Comparison of ENCODE assay signal across 31 cellular contexts in the genomic region with DNA sequence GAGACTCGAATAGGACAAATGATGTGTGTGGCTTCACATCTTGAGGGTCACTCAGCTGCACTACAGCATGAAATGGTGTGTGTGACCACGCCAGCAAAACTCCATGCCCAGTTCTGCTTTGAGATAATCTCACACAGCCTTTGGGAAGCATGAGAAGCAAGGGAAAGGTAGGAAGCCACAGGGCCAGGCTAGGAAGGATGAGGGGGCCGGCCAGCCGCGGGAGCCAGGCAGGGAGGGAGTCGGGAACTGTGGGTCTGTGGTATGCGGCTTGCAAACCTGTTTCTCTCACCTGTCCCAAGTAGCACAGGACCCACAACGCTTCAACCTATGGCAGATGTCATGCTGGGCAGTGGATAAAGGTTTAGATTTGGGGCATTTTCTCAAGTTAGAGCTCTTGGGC.
"Had no signal": no experiment of that assay in that cellular context is flagged by ENCODE, and none has a peak within 500 bp of the region (broad histone marks: within the 10 kb centered on the region; RNA-seq: fewer than 3 reads in every experiment).

No MANE protein-coding gene starts in this region.

- H3K36me3 Mint-ChIP-seq: activated naive CD8-positive, alpha-beta T cell had no signal

- H3K9me3 ChIP-seq: esophagus squamous epithelium, gastroesophageal sphincter had no signal

- H3K4me3 ChIP-seq: coronary artery, esophagus squamous epithelium, gastroesophageal sphincter had no signal

- H3K4me1 Mint-ChIP-seq: activated CD4-positive, alpha-beta T cell treated with anti-CD3 and anti-CD28 coated beads for 36 hours; activated T-helper 17 cell treated with anti-CD3 and anti-CD28 coated beads, Interleukin-2, amount 50 U/mL, for 72 hours; central memory CD8-positive, alpha-beta T cell had no signal

- ATAC-seq: activated CD4-positive, alpha-beta T cell treated with anti-CD3 and anti-CD28 coated beads for 36 hours; activated CD8-positive, alpha-beta T cell treated with anti-CD3 and anti-CD28 coated beads for 36 hours; activated T-cell treated with anti-CD3 and anti-CD28 coated beads, Interleukin-2, amount 50 U/mL, for 4 hours; activated T-helper 17 cell treated with anti-CD3 and anti-CD28 coated beads, Interleukin-2, amount 50 U/mL, for 72 hours; effector memory CD8-positive, alpha-beta T cell; gastroesophageal sphincter; T-helper 17 cell had no signal

- H3K27me3 ChIP-seq: brain microvascular endothelial cell, esophagus squamous epithelium had no signal

- H3K36me3 ChIP-seq: brain microvascular endothelial cell, esophagus squamous epithelium, gastroesophageal sphincter, WERI-Rb-1 had no signal

- H3K9me3 Mint-ChIP-seq: activated CD8-positive, alpha-beta T cell treated with anti-CD3 and anti-CD28 coated beads for 36 hours; activated T-cell treated with anti-CD3 and anti-CD28 coated beads, Interleukin-2, amount 50 U/mL, for 4 hours; activated T-helper 17 cell treated with anti-CD3 and anti-CD28 coated beads, Interleukin-2, amount 50 U/mL, for 72 hours; central memory CD8-positive, alpha-beta T cell; dendritic cell treated with granulocyte-macrophage colony-stimulating factor and Interleukin-4, amounts not matched to agents 40 ng/mL and 50 ng/mL, for 4 days; effector memory CD8-positive, alpha-beta T cell; T-helper 2 cell treated with Interferon-gamma antibody and Interleukin-4, amounts not matched to agents 5 μg/mL and 100 μg/mL, for 36 hours had no signal

- H3K4me3 Mint-ChIP-seq: activated CD4-positive, alpha-beta T cell treated with anti-CD3 and anti-CD28 coated beads for 36 hours; activated CD8-positive, alpha-beta T cell treated with anti-CD3 and anti-CD28 coated beads for 36 hours; activated naive CD8-positive, alpha-beta T cell; activated T-cell treated with anti-CD3 and anti-CD28 coated beads, Interleukin-2, amount 50 U/mL, for 4 hours; activated T-helper 17 cell treated with anti-CD3 and anti-CD28 coated beads, Interleukin-2, amount 50 U/mL, for 72 hours; central memory CD8-positive, alpha-beta T cell; dendritic cell treated with granulocyte-macrophage colony-stimulating factor and Interleukin-4, amounts not matched to agents 40 ng/mL and 50 ng/mL, for 4 days; effector memory CD8-positive, alpha-beta T cell; T-helper 17 cell; T-helper 2 cell treated with Interferon-gamma antibody and Interleukin-4, amounts not matched to agents 5 μg/mL and 100 μg/mL, for 36 hours had no signal

- H3K4me1 ChIP-seq: esophagus squamous epithelium, gastroesophageal sphincter had no signal

- H3K27ac ChIP-seq: brain microvascular endothelial cell, coronary artery, epithelial cell of prostate, esophagus squamous epithelium, gastroesophageal sphincter, WERI-Rb-1 had no signal

- DNase-seq: activated CD4-positive, alpha-beta T cell treated with anti-CD3 and anti-CD28 coated beads for 36 hours; activated CD4-positive, alpha-beta T cell treated with anti-CD3 and anti-CD28 coated beads, Interleukin-2, amount 50 U/mL, for 1 hour; activated CD4-positive, alpha-beta T cell treated with anti-CD3 and anti-CD28 coated beads, Interleukin-2, amount 50 U/mL, for 48 hours; activated CD4-positive, CD25-positive, alpha-beta regulatory T cell; activated CD4-positive, CD25-positive, alpha-beta regulatory T cell treated with anti-CD3 and anti-CD28 coated beads, Interleukin-2, amount 50 U/mL, for 72 hours; activated CD8-positive, alpha-beta memory T cell treated with anti-CD3 and anti-CD28 coated beads for 24 hours; activated CD8-positive, alpha-beta T cell treated with anti-CD3 and anti-CD28 coated beads for 36 hours; activated effector memory CD4-positive, alpha-beta T cell treated with Interleukin-2 at 50 U/mL for 16 hours; activated gamma-delta T cell treated with Interleukin-2 at 50 U/mL for 16 hours; activated naive CD4-positive, alpha-beta T cell treated with anti-CD3 and anti-CD28 coated beads, Interleukin-2, amount 50 U/mL, for 16 hours; activated naive CD4-positive, alpha-beta T cell treated with Interleukin-2 at 50 U/mL for 16 hours; activated T-cell treated with anti-CD3 and anti-CD28 coated beads, Interleukin-2, amount 50 U/mL, for 4 hours; amniotic stem cell; anterior cingulate cortex; brain microvascular endothelial cell; effector CD4-positive, alpha-beta T cell; effector memory CD8-positive, alpha-beta T cell; esophagus squamous epithelium; foreskin melanocyte; T-helper 1 cell; T-helper 17 cell; T1000; WERI-Rb-1 had no signal

- H3K27ac Mint-ChIP-seq: activated CD4-positive, alpha-beta T cell treated with anti-CD3 and anti-CD28 coated beads for 36 hours; activated CD8-positive, alpha-beta T cell treated with anti-CD3 and anti-CD28 coated beads for 36 hours; activated naive CD8-positive, alpha-beta T cell; activated T-helper 17 cell treated with anti-CD3 and anti-CD28 coated beads, Interleukin-2, amount 50 U/mL, for 72 hours; dendritic cell treated with granulocyte-macrophage colony-stimulating factor and Interleukin-4, amounts not matched to agents 40 ng/mL and 50 ng/mL, for 4 days; effector memory CD8-positive, alpha-beta T cell; T-helper 17 cell; T-helper 2 cell treated with Interferon-gamma antibody and Interleukin-4, amounts not matched to agents 5 μg/mL and 100 μg/mL, for 36 hours had no signal

- H3K27me3 Mint-ChIP-seq: activated CD8-positive, alpha-beta T cell treated with anti-CD3 and anti-CD28 coated beads for 36 hours; activated naive CD8-positive, alpha-beta T cell; dendritic cell treated with granulocyte-macrophage colony-stimulating factor and Interleukin-4, amounts not matched to agents 40 ng/mL and 50 ng/mL, for 4 days had no signal
